Comparison of ENCODE assay signal across 20 cellular contexts in genomic region chr10:78899098-78899754, GRCh38.
A peak's percentile ranks its signal among the peaks of the same experiment; 100 is the strongest.
DNase-seq lines count a peak whose midpoint lies in the region; ATAC-seq and TF ChIP-seq lines count a peak whose summit lies in the region.
"Had no signal": no experiment of that assay in that cellular context is flagged by ENCODE, and none has a peak within 500 bp of the region (broad histone marks: within the 10 kb centered on the region; RNA-seq: fewer than 3 reads in every experiment).

No MANE protein-coding gene starts in this region.

- H2BK120ac ChIP-seq in mesenchymal stem cell (ENCODE audit: low read depth, low read length) = no peak overlapping the region

- H3K4me1 Mint-ChIP-seq in glutamatergic neuron (ENCODE audit: low read depth, unreplicated experiment) = peaks cover 24% of the 10 kb centered on the region
- H3K4me1 Mint-ChIP-seq: CD8-positive, alpha-beta memory T cell had no signal

- no peak overlapping the region for H2AK5ac ChIP-seq in mesenchymal stem cell (ENCODE audit: low read length, severe bottlenecking)

- H3K9me3 Mint-ChIP-seq in glutamatergic neuron (ENCODE audit: unreplicated experiment) = no peaks in the 10 kb centered on the region
- H3K9me3 Mint-ChIP-seq: CD8-positive, alpha-beta memory T cell had no signal

- no peak overlapping the region for H3K18ac ChIP-seq in mesenchymal stem cell (ENCODE audit: low read depth in 1 of 2, low read length in 2 of 2)

- no peaks in the 10 kb centered on the region for H3K36me3 ChIP-seq in mesenchymal stem cell (ENCODE audit: control insufficient read depth in 1 of 2, insufficient read depth in 2 of 2, low read depth in 1 of 2, low read length in 2 of 2)

- H2BK12ac ChIP-seq in mesenchymal stem cell (ENCODE audit: low read length in 2 of 2) = no peak overlapping the region

- 89% methylated on average over 7 of the region's 7 CpGs for WGBS in right cardiac atrium
- 87% methylated on average over 4 of the region's 7 CpGs for WGBS in mesenchymal stem cell

- no peak overlapping the region for H2AFZ ChIP-seq in mesenchymal stem cell (ENCODE audit: low read depth, low read length)

- CTCF ChIA-PET in HEK293T (lab: Yijun Ruan, JAX) = no interaction called here

- no peaks in the 10 kb centered on the region for H3K36me3 Mint-ChIP-seq in glutamatergic neuron (ENCODE audit: unreplicated experiment)
- H3K36me3 Mint-ChIP-seq: CD8-positive, alpha-beta memory T cell had no signal

- no peaks in the 10 kb centered on the region for H3K9me3 ChIP-seq in right cardiac atrium (ENCODE audit: control insufficient read depth, low read length)
- H3K9me3 ChIP-seq in mesenchymal stem cell (ENCODE audit: control insufficient read depth, low read length) = no peaks in the 10 kb centered on the region

- no peak overlapping the region for H4K8ac ChIP-seq in mesenchymal stem cell (ENCODE audit: low read length)

- H3K27ac Mint-ChIP-seq in glutamatergic neuron (ENCODE audit: unreplicated experiment) = peak overlapping the region; percentile 6

- H3K4me3 ChIP-seq in right cardiac atrium (ENCODE audit: low read length) (no peak overlapping the region), mesenchymal stem cell (ENCODE audit: insufficient read depth in 1 of 2, low read depth in 1 of 2, low read length in 2 of 2) (no peak overlapping the region)

- no peak overlapping the region for H3K14ac ChIP-seq in mesenchymal stem cell (ENCODE audit: low read length in 2 of 2)

- H3K4me2 ChIP-seq in mesenchymal stem cell (ENCODE audit: low read length, poor library complexity, severe bottlenecking) = no peak overlapping the region

- no peak for TF ChIP-seq CTCF in glutamatergic neuron (IDR thresholded peaks at IDR 0.05; ENCODE audit: partially characterized antibody, unreplicated experiment)

- no peak overlapping the region for H2BK5ac ChIP-seq in mesenchymal stem cell (ENCODE audit: low read depth, low read length, poor library complexity, severe bottlenecking)

- ATAC-seq in right cardiac atrium = no peak

- H3K9ac ChIP-seq in mesenchymal stem cell (ENCODE audit: low read length) = peak overlapping the region; percentile 39

- no peaks in the 10 kb centered on the region for H3K79me1 ChIP-seq in mesenchymal stem cell (replicated peaks; ENCODE audit: low read length, poor library complexity, severe bottlenecking)

- H3K4me3 Mint-ChIP-seq in glutamatergic neuron (ENCODE audit: unreplicated experiment) = no peak overlapping the region
- H3K4me3 Mint-ChIP-seq: CD8-positive, alpha-beta memory T cell had no signal

- POLR2A ChIA-PET in HEK293T (lab: Yijun Ruan, JAX) = no interaction called here

- H4K91ac ChIP-seq in mesenchymal stem cell (ENCODE audit: low read length) = no peak overlapping the region

- H3K27me3 ChIP-seq in right cardiac atrium (ENCODE audit: control insufficient read depth, insufficient read depth) (no peaks in the 10 kb centered on the region), mesenchymal stem cell (ENCODE audit: control insufficient read depth in 1 of 2, insufficient read depth in 1 of 2, low read length in 2 of 2) (peaks cover 2 to 6% of the 10 kb centered on the region in 2 experiments)

- peak; percentile 66 for DNase-seq in cardiac septum (ENCODE audit: low spot score)
- DNase-seq in right cardiac atrium = no peak
- DNase-seq in glutamatergic neuron = no peak
- no peak for DNase-seq in mesenchymal stem cell
- no peak for DNase-seq in HEK293T (ENCODE audit: extremely low spot score)
- DNase-seq in Ammon's horn (ENCODE audit: low spot score) = no peak
- no peak for DNase-seq in SKM-1 (lab: John Stamatoyannopoulos, UW; ENCODE audit: unreplicated experiment)
- DNase-seq: AML-193; Calu3; CD8-positive, alpha-beta memory T cell; DMS153; H7; NCI-H1105; NCI-H146; NCI-H2029; NCI-H226; NCI-H774; NK-92 treated with Interleukin-12 subunit alpha and Interleukin-12 subunit beta, amount 100 ng/mL, for 24 hours had no signal

- H3K27me3 Mint-ChIP-seq in glutamatergic neuron (ENCODE audit: unreplicated experiment) = no peaks in the 10 kb centered on the region

- no peak overlapping the region for H3K23ac ChIP-seq in mesenchymal stem cell (ENCODE audit: low read length in 2 of 2)

- intact Hi-C loops in cardiac septum (cut with DNase I) = no loop called here
- intact Hi-C loops in right cardiac atrium (cut with DNase I) = no loop called here

- no peaks in the 10 kb centered on the region for H3K4me1 ChIP-seq in right cardiac atrium (ENCODE audit: control insufficient read depth, insufficient read depth, low read length)
- H3K4me1 ChIP-seq in mesenchymal stem cell (ENCODE audit: control insufficient read depth, insufficient read depth, low read depth, low read length) = peaks cover 5% of the 10 kb centered on the region

- H2BK15ac ChIP-seq in mesenchymal stem cell (ENCODE audit: low read depth, poor library complexity, severe bottlenecking) = no peak overlapping the region

- no peak overlapping the region for H3K4ac ChIP-seq in mesenchymal stem cell (ENCODE audit: low read depth in 1 of 2, low read length in 2 of 2)

- no peak overlapping the region for H3K27ac ChIP-seq in right cardiac atrium (ENCODE audit: low read length)
- H3K27ac ChIP-seq in mesenchymal stem cell (ENCODE audit: low read length, poor library complexity, severe bottlenecking) = no peak overlapping the region
- H3K27ac ChIP-seq: C4-2B, HL-60 had no signal

TF ChIP-seq in HEK293T, 16 proteins besides CTCF, POLR2A, EP300 and RAD21:
- TF ChIP-seq SP1 (IDR thresholded peaks at IDR 0.05) = no peak
- no peak for TF ChIP-seq HDGF (IDR thresholded peaks at IDR 0.05; ENCODE audit: borderline replicate concordance)
- TF ChIP-seq FOXM1 (IDR thresholded peaks at IDR 0.05; ENCODE audit: borderline replicate concordance) = no peak
